1 cellular context compared by ENCODE assay signal in genomic region chr11:94876645-94877445, GRCh38.
TF ChIP-seq lines count a peak whose summit lies in the region.

No MANE protein-coding gene starts in this region.

TF ChIP-seq in IMR-90, 13 proteins besides CTCF, POLR2A, EP300 and RAD21 (continued from another document):
- no peak for TF ChIP-seq ELK1 (IDR thresholded peaks at IDR 0.05; ENCODE audit: borderline replicate concordance, low read depth, low read length)
TF ChIP-seq in IMR-90: peak in this region for 5.
